In the genomic region with DNA sequence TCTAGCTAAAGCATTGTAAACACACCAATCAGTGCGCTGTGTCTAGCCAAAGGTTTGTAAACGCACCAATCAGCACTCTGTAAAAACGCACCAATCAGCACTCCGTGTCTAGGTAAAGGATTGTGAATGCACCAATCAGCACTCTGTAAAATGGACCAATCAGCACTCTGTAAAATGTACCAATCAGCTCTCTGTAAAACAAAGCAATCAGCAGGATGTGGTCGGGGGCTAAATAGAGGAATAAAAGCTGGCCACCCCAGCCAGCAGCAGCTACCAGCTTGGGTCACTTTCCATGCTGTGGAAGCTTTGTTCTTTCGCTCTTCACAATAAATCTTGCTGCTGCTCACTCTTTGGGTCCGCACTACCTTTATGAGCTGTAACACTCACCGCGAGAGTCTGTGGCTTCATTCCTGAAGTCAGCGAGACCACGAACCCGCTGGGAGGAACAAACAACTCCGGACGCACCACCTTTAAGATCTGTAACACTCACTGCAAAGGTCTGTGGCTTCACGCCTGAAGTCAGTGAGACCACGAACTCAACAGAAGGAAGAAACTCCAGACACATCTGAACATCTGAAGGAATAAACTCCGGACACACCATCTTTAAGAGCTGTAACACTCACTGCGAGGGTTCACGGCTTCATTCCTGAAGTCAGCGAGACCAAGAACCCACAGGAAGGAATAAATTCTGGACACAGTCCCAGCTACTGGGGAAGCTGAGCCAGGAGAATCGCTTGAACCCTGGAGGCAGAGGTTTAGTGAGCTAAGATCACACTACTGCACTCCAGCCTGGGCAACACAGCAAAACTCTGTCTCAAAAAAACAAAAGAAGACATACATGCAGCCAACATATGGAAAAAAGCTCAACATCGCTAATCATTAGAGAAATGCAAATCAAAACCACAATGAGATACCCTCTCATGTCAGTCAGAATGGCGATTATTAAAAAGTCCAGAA, we compare ENCODE assay signal across 2 cellular contexts. TPM values are rescaled to one million over a fixed set of nuclear protein-coding genes. Genes with fewer than 3 reads are reported as not detected.
"Had no signal": no experiment of that assay in that cellular context is flagged by ENCODE, and none has a peak within 500 bp of the region (broad histone marks: within the 10 kb centered on the region; RNA-seq: fewer than 3 reads in every experiment).

No MANE protein-coding gene starts in this region.

RNA-seq across cellular contexts. Expression of a gene that starts 33.5 kb away (rescaled TPM):
- total RNA-seq: activated CD8-positive, alpha-beta memory T cell treated with anti-CD3 and anti-CD28 coated beads for 36 hours; esophagus mucosa had no signal
